In the genomic region with DNA sequence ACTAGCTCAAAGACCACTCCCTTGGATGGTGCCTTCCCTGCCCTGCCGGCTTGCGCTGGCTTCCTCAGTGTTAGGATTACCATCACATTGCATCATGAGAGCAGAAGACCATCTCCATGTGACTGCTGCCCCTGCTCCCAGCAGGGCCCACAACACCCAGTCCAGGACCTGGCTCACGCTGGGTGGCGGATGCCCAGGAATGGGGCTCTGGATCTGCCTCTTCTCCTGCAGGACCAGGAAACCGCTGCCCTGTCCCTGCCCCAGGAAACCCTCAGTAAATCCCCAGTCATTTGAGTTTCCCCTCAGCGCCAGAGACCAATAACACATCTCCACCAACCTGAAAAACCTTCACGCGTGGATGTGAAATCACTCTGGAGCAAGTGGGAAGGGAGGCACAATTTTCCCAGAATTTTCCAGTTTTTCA, we compare ENCODE assay signal across 1 cellular context.
TF ChIP-seq lines count a peak whose summit lies in the region.

No MANE protein-coding gene starts in this region.

TF ChIP-seq in K562, 482 proteins besides CTCF, POLR2A, EP300 and RAD21 (continued from another document and continues in another):
- no peak for TF ChIP-seq BRD4 (IDR thresholded peaks at IDR 0.05)
- no peak for TF ChIP-seq SAFB (IDR thresholded peaks at IDR 0.05; ENCODE audit: borderline replicate concordance, low read depth, low read length)
- TF ChIP-seq ZNF583 (CRISPR knock-in tag; IDR thresholded peaks at IDR 0.05) = peak; percentile 84
- no peak for TF ChIP-seq ZFP91 (CRISPR knock-in tag; IDR thresholded peaks at IDR 0.05)
- TF ChIP-seq HDAC8 (tag; IDR thresholded peaks at IDR 0.05) = no peak; the same call in 1 of the 2 replicates
- TF ChIP-seq RBFOX2 (IDR thresholded peaks at IDR 0.05; ENCODE audit: low read depth, low read length) = peak; percentile 68
- TF ChIP-seq TCFL5 (CRISPR knock-in tag; conservative IDR thresholded peaks at IDR 0.05) = 0 out of 2 replicates have a peak, but pooled peaks have one; percentile 55
- no peak for TF ChIP-seq ZC3H8 (IDR thresholded peaks at IDR 0.05)
- no peak for TF ChIP-seq ETS2 (tag; IDR thresholded peaks at IDR 0.05; ENCODE audit: borderline replicate concordance, poor library complexity, severe bottlenecking)
- TF ChIP-seq ZNF175 (CRISPR knock-in tag; IDR thresholded peaks at IDR 0.05; ENCODE audit: low read depth) = peak; percentile 98
- TF ChIP-seq ZNF121 (CRISPR knock-in tag; conservative IDR thresholded peaks at IDR 0.05) = no peak
- TF ChIP-seq POLR2AphosphoS5 (IDR thresholded peaks at IDR 0.05; ENCODE audit: control insufficient read depth, insufficient read depth, low read depth, low read length) = no peak
- no peak for TF ChIP-seq ZFP36 (IDR thresholded peaks at IDR 0.05; ENCODE audit: low read depth, low read length, partially characterized antibody)
- TF ChIP-seq ADNP (tag; IDR thresholded peaks at IDR 0.05) = no peak
- no peak for TF ChIP-seq NR4A1 (CRISPR knock-in tag; IDR thresholded peaks at IDR 0.05)
- peak; percentile 54; the same call in 1 of the 2 replicates for TF ChIP-seq NR4A1 (tag; IDR thresholded peaks at IDR 0.05)
- TF ChIP-seq, protein P1, sequence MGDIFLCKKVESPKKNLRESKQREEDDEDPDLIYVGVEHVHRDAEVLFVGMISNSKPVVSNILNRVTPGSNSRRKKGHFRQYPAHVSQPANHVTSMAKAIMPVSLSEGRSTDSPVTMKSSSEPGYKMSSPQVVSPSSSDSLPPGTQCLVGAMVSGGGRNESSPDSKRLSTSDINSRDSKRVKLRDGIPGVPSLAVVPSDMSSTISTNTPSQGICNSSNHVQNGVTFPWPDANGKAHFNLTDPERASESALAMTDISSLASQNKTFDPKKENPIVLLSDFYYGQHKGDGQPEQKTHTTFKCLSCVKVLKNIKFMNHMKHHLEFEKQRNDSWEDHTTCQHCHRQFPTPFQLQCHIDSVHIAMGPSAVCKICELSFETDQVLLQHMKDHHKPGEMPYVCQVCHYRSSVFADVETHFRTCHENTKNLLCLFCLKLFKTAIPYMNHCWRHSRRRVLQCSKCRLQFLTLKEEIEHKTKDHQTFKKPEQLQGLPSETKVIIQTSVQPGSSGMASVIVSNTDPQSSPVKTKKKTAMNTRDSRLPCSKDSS (IDR thresholded peaks at IDR 0.05; ENCODE audit: low read depth, partially characterized antibody) = no peak
- TF ChIP-seq SMARCB1 (IDR thresholded peaks at IDR 0.05; ENCODE audit: insufficient read length, low read depth) = no peak
- 0 out of 2 replicates have a peak, but pooled peaks have one; percentile 71 for TF ChIP-seq ZNF561 (CRISPR knock-in tag; conservative IDR thresholded peaks at IDR 0.05)
- TF ChIP-seq FOXO4 (CRISPR knock-in tag; IDR thresholded peaks at IDR 0.05) = no peak
- TF ChIP-seq BRD9 (IDR thresholded peaks at IDR 0.05; ENCODE audit: low read depth, partially characterized antibody) = peak; percentile 54
- TF ChIP-seq FOXP1 (CRISPR knock-in tag; IDR thresholded peaks at IDR 0.05) = no peak
- no peak; the same call in 1 of the 2 replicates for TF ChIP-seq NFXL1 (CRISPR knock-in tag; IDR thresholded peaks at IDR 0.05)
- peak; percentile 38; the same call in 1 of the 2 replicates for TF ChIP-seq JUN (IDR thresholded peaks at IDR 0.05; ENCODE audit: borderline replicate concordance, low read depth, low read length)
- no peak for TF ChIP-seq JUN (CRISPR knock-in tag; IDR thresholded peaks at IDR 0.05; ENCODE audit: borderline replicate concordance)
- TF ChIP-seq, protein P2, sequence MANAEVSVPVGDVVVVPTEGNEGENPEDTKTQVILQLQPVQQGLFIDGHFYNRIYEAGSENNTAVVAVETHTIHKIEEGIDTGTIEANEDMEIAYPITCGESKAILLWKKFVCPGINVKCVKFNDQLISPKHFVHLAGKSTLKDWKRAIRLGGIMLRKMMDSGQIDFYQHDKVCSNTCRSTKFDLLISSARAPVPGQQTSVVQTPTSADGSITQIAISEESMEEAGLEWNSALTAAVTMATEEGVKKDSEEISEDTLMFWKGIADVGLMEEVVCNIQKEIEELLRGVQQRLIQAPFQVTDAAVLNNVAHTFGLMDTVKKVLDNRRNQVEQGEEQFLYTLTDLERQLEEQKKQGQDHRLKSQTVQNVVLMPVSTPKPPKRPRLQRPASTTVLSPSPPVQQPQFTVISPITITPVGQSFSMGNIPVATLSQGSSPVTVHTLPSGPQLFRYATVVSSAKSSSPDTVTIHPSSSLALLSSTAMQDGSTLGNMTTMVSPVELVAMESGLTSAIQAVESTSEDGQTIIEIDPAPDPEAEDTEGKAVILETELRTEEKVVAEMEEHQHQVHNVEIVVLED (CRISPR knock-in tag; IDR thresholded peaks at IDR 0.05) = 0 out of 2 replicates have a peak, but pooled peaks have one; percentile 17
- TF ChIP-seq NRF1 (conservative IDR thresholded peaks at IDR 0.05 in 1 of 2, IDR thresholded peaks at IDR 0.05 in 1 of 2) = peak in 1 of 2 experiments; percentile 41; a peak in 1 of 4 replicates
- TF ChIP-seq L3MBTL2 (IDR thresholded peaks at IDR 0.05) = peak; percentile 93
- no peak for TF ChIP-seq SIN3A (IDR thresholded peaks at IDR 0.05; ENCODE audit: borderline replicate concordance in 2 of 2, control insufficient read depth in 1 of 2, low read depth in 2 of 2, low read length in 2 of 2)
- no peak for TF ChIP-seq PTRF (tag; IDR thresholded peaks at IDR 0.05)
- peak; percentile 72; the same call in 1 of the 2 replicates for TF ChIP-seq NFRKB (IDR thresholded peaks at IDR 0.05; ENCODE audit: low read depth)
- no peak for TF ChIP-seq DPF2 (IDR thresholded peaks at IDR 0.05)
- TF ChIP-seq ZNF57 (CRISPR knock-in tag; IDR thresholded peaks at IDR 0.05) = no peak
- TF ChIP-seq, protein P3, sequence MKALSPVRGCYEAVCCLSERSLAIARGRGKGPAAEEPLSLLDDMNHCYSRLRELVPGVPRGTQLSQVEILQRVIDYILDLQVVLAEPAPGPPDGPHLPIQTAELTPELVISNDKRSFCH (CRISPR knock-in tag; IDR thresholded peaks at IDR 0.05) = no peak
- TF ChIP-seq, protein P3 (tag; IDR thresholded peaks at IDR 0.05) = no peak
- TF ChIP-seq TEAD2 (tag; IDR thresholded peaks at IDR 0.05) = no peak
- TF ChIP-seq PTTG1 (tag; IDR thresholded peaks at IDR 0.05; ENCODE audit: low read depth) = 0 out of 2 replicates have a peak, but pooled peaks have one; percentile 14
- peak; percentile 94; the same call in 1 of the 2 replicates for TF ChIP-seq ZNF589 (CRISPR knock-in tag; IDR thresholded peaks at IDR 0.05; ENCODE audit: low read depth)
- TF ChIP-seq PHF8 (IDR thresholded peaks at IDR 0.05; ENCODE audit: borderline replicate concordance, low read length) = no peak
- no peak for TF ChIP-seq FOXK2 (conservative IDR thresholded peaks at IDR 0.05 in 1 of 2, IDR thresholded peaks at IDR 0.05 in 1 of 2; ENCODE audit: low read depth in 2 of 2)
- no peak for TF ChIP-seq POLR3A (IDR thresholded peaks at IDR 0.05; ENCODE audit: borderline replicate concordance, extremely low read depth, insufficient read depth, insufficient read length)
- no peak for TF ChIP-seq ZNF77 (CRISPR knock-in tag; IDR thresholded peaks at IDR 0.05)
- no peak for TF ChIP-seq SP1 (CRISPR knock-in tag; IDR thresholded peaks at IDR 0.05)
- TF ChIP-seq ZBED1 (IDR thresholded peaks at IDR 0.05) = no peak
- no peak for TF ChIP-seq LCOR (CRISPR knock-in tag; IDR thresholded peaks at IDR 0.05)
- TF ChIP-seq KLF6 (CRISPR knock-in tag; IDR thresholded peaks at IDR 0.05; ENCODE audit: borderline replicate concordance) = peak; percentile 91
- TF ChIP-seq ZNF253 (CRISPR knock-in tag; conservative IDR thresholded peaks at IDR 0.05) = no peak
- TF ChIP-seq POLR2G (IDR thresholded peaks at IDR 0.05; ENCODE audit: low read depth, low read length) = peak; percentile 62
- TF ChIP-seq HMBOX1 (IDR thresholded peaks at IDR 0.05) = no peak
- peak; percentile 90 for TF ChIP-seq ATF3 (IDR thresholded peaks at IDR 0.05)
- no peak for TF ChIP-seq ATF3 (CRISPR knock-in tag; conservative IDR thresholded peaks at IDR 0.05)
- no peak; a peak in 1 of 4 replicates for TF ChIP-seq MAZ (CRISPR knock-in tag; conservative IDR thresholded peaks at IDR 0.05 in 1 of 2, IDR thresholded peaks at IDR 0.05 in 1 of 2)
- TF ChIP-seq TEAD1 (CRISPR knock-in tag; IDR thresholded peaks at IDR 0.05) = peak in 1 of 2 experiments; percentile 84; a peak in 2 of 4 replicates
- no peak for TF ChIP-seq FUS (optimal IDR thresholded peaks at IDR 0.05; ENCODE audit: low read depth, low read length)
- TF ChIP-seq SAP30 (IDR thresholded peaks at IDR 0.05; ENCODE audit: borderline replicate concordance, insufficient read depth, low read depth, low read length, poor library complexity, severe bottlenecking) = no peak
- peak; percentile 72; the same call in 1 of the 2 replicates for TF ChIP-seq ZBTB17 (CRISPR knock-in tag; IDR thresholded peaks at IDR 0.05)
- TF ChIP-seq RREB1 (CRISPR knock-in tag; IDR thresholded peaks at IDR 0.05) = peak; percentile 88
- TF ChIP-seq DDX20 (tag; IDR thresholded peaks at IDR 0.05; ENCODE audit: low read depth) = 0 out of 2 replicates have a peak, but pooled peaks have one; percentile 44
